26 cellular contexts compared by ENCODE assay signal in the genomic region with DNA sequence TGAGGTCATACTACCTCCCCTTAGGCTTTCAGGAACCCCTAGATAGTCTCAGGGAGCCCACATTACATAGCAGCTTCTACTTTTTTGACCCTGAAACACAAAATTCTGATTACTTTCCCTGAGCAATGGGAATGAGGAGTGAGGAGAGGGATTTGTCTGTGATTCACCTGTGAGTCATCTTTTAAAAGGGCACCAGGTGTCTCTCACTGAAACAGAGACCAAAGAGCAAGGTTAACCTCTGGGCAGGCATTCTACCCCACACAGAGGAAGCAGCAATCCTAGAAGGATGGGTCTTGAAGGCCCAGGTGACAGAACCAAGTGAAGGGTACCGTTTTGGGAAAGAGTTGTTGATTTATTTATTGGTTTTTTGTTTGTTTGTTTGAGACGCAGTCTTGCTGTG.
"Had no signal": no experiment of that assay in that cellular context is flagged by ENCODE, and none has a peak within 500 bp of the region (broad histone marks: within the 10 kb centered on the region; RNA-seq: fewer than 3 reads in every experiment).

No MANE protein-coding gene starts in this region.

- H3K36me3 ChIP-seq: left ventricle myocardium inferior, neural progenitor cell, transverse colon, vagina, WERI-Rb-1 had no signal

- H3K27me3 ChIP-seq: body of pancreas, neural progenitor cell, transverse colon, vagina had no signal

- ATAC-seq: activated CD8-positive, alpha-beta memory T cell treated with anti-CD3 and anti-CD28 coated beads, Interleukin-2, amount 10 ng/mL, durations not matched to agents 7 days and 5 days; activated CD8-positive, alpha-beta T cell treated with anti-CD3 and anti-CD28 coated beads for 36 hours; activated naive CD8-positive, alpha-beta T cell treated with anti-CD3 and anti-CD28 coated beads, Interleukin-2, amount 50 U/mL, for 24 hours; body of pancreas; naive thymus-derived CD8-positive, alpha-beta T cell; stimulated activated naive B cell treated with anti-CD40 and anti-IgM and Interleukin-4, amounts not matched to agents 10 μg/mL and 1 μg/mL and 100 μg/mL, for 72 hours had no signal

- H3K4me3 Mint-ChIP-seq: activated CD4-positive, alpha-beta T cell treated with anti-CD3 and anti-CD28 coated beads, Interleukin-2, amount 10 ng/mL, durations not matched to agents 7 days and 5 days; activated CD8-positive, alpha-beta memory T cell treated with anti-CD3 and anti-CD28 coated beads, Interleukin-2, amount 10 ng/mL, durations not matched to agents 7 days and 5 days; activated CD8-positive, alpha-beta T cell treated with anti-CD3 and anti-CD28 coated beads for 36 hours; activated naive CD8-positive, alpha-beta T cell treated with anti-CD3 and anti-CD28 coated beads, Interleukin-2, amount 50 U/mL, for 24 hours; activated T-helper 1 cell treated with anti-CD3 and anti-CD28 coated beads, Interleukin-12 subunit alpha, Interleukin-12 subunit beta, Interleukin-2, Interleukin-4 antibody, amounts not matched to agents 30 ng/mL and 10 ng/mL and 1 ng/mL, durations not matched to agents 14 hours and 24 hours and 36 hours; mesothelial cell of epicardium; naive thymus-derived CD8-positive, alpha-beta T cell; neural progenitor cell; stimulated activated naive B cell treated with anti-CD40 and anti-IgM and Interleukin-4, amounts not matched to agents 10 μg/mL and 1 μg/mL and 100 μg/mL, for 72 hours had no signal

- H3K9me3 ChIP-seq: body of pancreas, transverse colon, vagina had no signal

- DNase-seq: activated CD4-positive, alpha-beta T cell treated with anti-CD3 and anti-CD28 coated beads, Interleukin-2, amount 10 ng/mL, durations not matched to agents 7 days and 5 days; activated CD4-positive, CD25-positive, alpha-beta regulatory T cell treated with anti-CD3 and anti-CD28 coated beads, Interleukin-2, amount 50 U/mL, for 72 hours; activated CD8-positive, alpha-beta memory T cell treated with anti-CD3 and anti-CD28 coated beads, Interleukin-2, amount 10 ng/mL, durations not matched to agents 7 days and 5 days; activated CD8-positive, alpha-beta T cell treated with anti-CD3 and anti-CD28 coated beads for 36 hours; activated gamma-delta T cell; activated naive CD4-positive, alpha-beta T cell treated with anti-CD3 and anti-CD28 coated beads, Interleukin-2, amount 50 U/mL, for 16 hours; activated naive CD8-positive, alpha-beta T cell treated with anti-CD3 and anti-CD28 coated beads, Interleukin-2, amount 50 U/mL, for 24 hours; activated T-cell treated with anti-CD3 and anti-CD28 coated beads for 4 hours; body of pancreas; caudate nucleus; dermis blood vessel endothelial cell; effector CD8-positive, alpha-beta T cell; hippocampal formation; kidney glomerular epithelial cell; left ventricle myocardium inferior; naive thymus-derived CD8-positive, alpha-beta T cell; retina; stimulated activated CD4-positive, alpha-beta T cell treated with anti-CD3 and anti-CD28 coated beads, Interleukin-2, amount 100 ng/mL, for 48 hours; stimulated activated CD8-positive, alpha-beta memory T cell treated with anti-CD3 and anti-CD28 coated beads, Interleukin-4, amount 100 ng/mL, for 48 hours; stimulated activated naive B cell treated with anti-CD40 and anti-IgM and Interleukin-4, amounts not matched to agents 10 μg/mL and 1 μg/mL and 100 μg/mL, for 72 hours; transverse colon; WERI-Rb-1 had no signal

- H3K4me1 Mint-ChIP-seq: activated CD4-positive, alpha-beta T cell treated with anti-CD3 and anti-CD28 coated beads, Interleukin-2, amount 10 ng/mL, durations not matched to agents 7 days and 5 days; activated CD8-positive, alpha-beta memory T cell treated with anti-CD3 and anti-CD28 coated beads, Interleukin-2, amount 10 ng/mL, durations not matched to agents 7 days and 5 days; activated naive CD8-positive, alpha-beta T cell treated with anti-CD3 and anti-CD28 coated beads, Interleukin-2, amount 50 U/mL, for 24 hours; naive thymus-derived CD8-positive, alpha-beta T cell had no signal

- H3K27ac ChIP-seq: body of pancreas, left ventricle myocardium inferior, neural progenitor cell, transverse colon, vagina, WERI-Rb-1 had no signal

- H3K4me1 ChIP-seq: body of pancreas, left ventricle myocardium inferior, transverse colon, vagina had no signal

- H3K9ac ChIP-seq: neural progenitor cell had no signal

- H3K27me3 Mint-ChIP-seq: activated CD8-positive, alpha-beta memory T cell treated with anti-CD3 and anti-CD28 coated beads, Interleukin-2, amount 10 ng/mL, durations not matched to agents 7 days and 5 days had no signal

- H2AFZ ChIP-seq: neural progenitor cell had no signal

- H3K9me3 Mint-ChIP-seq: activated CD8-positive, alpha-beta T cell treated with anti-CD3 and anti-CD28 coated beads for 36 hours; activated T-helper 1 cell treated with anti-CD3 and anti-CD28 coated beads, Interleukin-12 subunit alpha, Interleukin-12 subunit beta, Interleukin-2, Interleukin-4 antibody, amounts not matched to agents 30 ng/mL and 10 ng/mL and 1 ng/mL, durations not matched to agents 14 hours and 24 hours and 36 hours; neural progenitor cell had no signal

- H3K4me2 ChIP-seq: neural progenitor cell had no signal

- H3K4me3 ChIP-seq: body of pancreas, left ventricle myocardium inferior, neural progenitor cell, transverse colon, vagina had no signal

- H3K36me3 Mint-ChIP-seq: activated CD8-positive, alpha-beta memory T cell treated with anti-CD3 and anti-CD28 coated beads, Interleukin-2, amount 10 ng/mL, durations not matched to agents 7 days and 5 days; mesothelial cell of epicardium; neural progenitor cell had no signal

- H3K27ac Mint-ChIP-seq: activated CD4-positive, alpha-beta T cell treated with anti-CD3 and anti-CD28 coated beads, Interleukin-2, amount 10 ng/mL, durations not matched to agents 7 days and 5 days; activated CD8-positive, alpha-beta memory T cell treated with anti-CD3 and anti-CD28 coated beads, Interleukin-2, amount 10 ng/mL, durations not matched to agents 7 days and 5 days; activated CD8-positive, alpha-beta T cell treated with anti-CD3 and anti-CD28 coated beads for 36 hours; activated naive CD8-positive, alpha-beta T cell treated with anti-CD3 and anti-CD28 coated beads, Interleukin-2, amount 50 U/mL, for 24 hours; activated T-helper 1 cell treated with anti-CD3 and anti-CD28 coated beads, Interleukin-12 subunit alpha, Interleukin-12 subunit beta, Interleukin-2, Interleukin-4 antibody, amounts not matched to agents 30 ng/mL and 10 ng/mL and 1 ng/mL, durations not matched to agents 14 hours and 24 hours and 36 hours; mesothelial cell of epicardium; naive thymus-derived CD8-positive, alpha-beta T cell; neural progenitor cell; stimulated activated naive B cell treated with anti-CD40 and anti-IgM and Interleukin-4, amounts not matched to agents 10 μg/mL and 1 μg/mL and 100 μg/mL, for 72 hours had no signal
